Comparison of ENCODE assay signal across 8 cellular contexts in the genomic region with DNA sequence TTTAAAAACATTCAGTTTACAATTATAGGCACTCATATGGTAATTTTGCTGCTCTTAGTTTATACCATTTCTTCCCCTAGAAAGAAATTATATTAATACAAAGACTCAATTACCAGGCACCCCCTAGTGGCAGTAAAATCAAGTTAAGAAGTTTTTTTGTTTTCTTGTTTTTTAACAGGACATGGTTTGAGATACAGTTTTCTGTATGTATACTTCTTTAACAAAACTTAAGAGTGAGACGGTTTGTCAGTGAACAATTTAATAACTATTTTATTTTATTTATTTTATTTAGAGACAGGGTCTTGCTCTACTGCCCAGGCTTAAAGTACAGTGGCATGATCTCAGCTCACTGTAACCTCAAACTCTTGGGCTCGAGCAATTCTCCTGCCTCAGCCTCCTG.
A peak's percentile ranks its signal among the peaks of the same experiment; 100 is the strongest.
DNase-seq lines count a peak whose midpoint lies in the region; ATAC-seq and TF ChIP-seq lines count a peak whose summit lies in the region.

No MANE protein-coding gene starts in this region.

- H3K4me2 ChIP-seq in GM23248 (ENCODE audit: unreplicated experiment) (no peak overlapping the region), SU-DHL-6 (ENCODE audit: low read depth, low read length, poor library complexity, severe bottlenecking) (no peak overlapping the region)

- no peak overlapping the region for H2AFZ ChIP-seq in GM23248
- no peak overlapping the region for H2AFZ ChIP-seq in SU-DHL-6 (ENCODE audit: low read depth, low read length, severe bottlenecking)

- TF ChIP-seq CTCF in AG09309 (IDR thresholded peaks at IDR 0.05; ENCODE audit: control insufficient read depth, insufficient read depth, low read depth, low read length, missing control alignments) (peak; percentile 40), SU-DHL-6 (IDR thresholded peaks at IDR 0.05; ENCODE audit: insufficient read depth, low read length, poor library complexity, severe bottlenecking) (peak; percentile 46)

- no peaks in the 10 kb centered on the region for H3K27me3 ChIP-seq in GM23248 (replicated peaks; ENCODE audit: insufficient read depth)
- no peaks in the 10 kb centered on the region for H3K27me3 ChIP-seq in SU-DHL-6 (ENCODE audit: low read length)

- no peaks in the 10 kb centered on the region for H3K4me1 ChIP-seq in GM23248 (ENCODE audit: insufficient read depth)

- H3K9me2 ChIP-seq in GM23248 (ENCODE audit: insufficient read depth) (no peaks in the 10 kb centered on the region), SU-DHL-6 (replicated peaks; ENCODE audit: insufficient read depth, low read length) (no peaks in the 10 kb centered on the region)

- H3K4me3 ChIP-seq in AG09309 (ENCODE audit: control insufficient read depth, low read depth, low read length) (no peak overlapping the region), GM23248 (no peak overlapping the region), SU-DHL-6 (ENCODE audit: insufficient read depth, low read length, poor library complexity, severe bottlenecking) (no peak overlapping the region)

- H3K79me2 ChIP-seq in GM23248 (ENCODE audit: insufficient read depth) (no peaks in the 10 kb centered on the region), SU-DHL-6 (ENCODE audit: insufficient read depth, low read length) (no peaks in the 10 kb centered on the region)

- 0 out of 2 replicates have a peak, but pooled peaks cover 3% of the 10 kb centered on the region for H3K36me3 ChIP-seq in GM23248 (ENCODE audit: low read depth)
- H3K36me3 ChIP-seq in SU-DHL-6 (ENCODE audit: low read length) = peaks cover 12% of the 10 kb centered on the region; the same call in 1 of the 2 replicates

- in situ Hi-C loops in GM23248 (cut with MboI) = no loop called here

- DNase-seq in AG09309 (ENCODE audit: low read depth) = no peak
- DNase-seq in GM23248 = peak; percentile 55
- peak; percentile 15 for DNase-seq in iPS-NIHi11 (ENCODE audit: low spot score)
- DNase-seq in hippocampal formation (lab: John Stamatoyannopoulos, UW) = no peak

- no peak overlapping the region for H3K27ac ChIP-seq in GM23248
- H3K27ac ChIP-seq in SU-DHL-6 (ENCODE audit: low read depth, low read length) = no peak overlapping the region

- H3K9me3 ChIP-seq in GM23248 (ENCODE audit: low read depth) = no peaks in the 10 kb centered on the region
- H3K9me3 ChIP-seq in SU-DHL-6 (ENCODE audit: insufficient read depth, low read length) = no peaks in the 10 kb centered on the region

- WGBS in GM23248 (ENCODE audit: low coverage in 1 of 2, low lambda C conversion rate in 2 of 2, missing lambda C conversion rate in 2 of 2), 2 experiments = 69 to 70% methylated on average over 2 of the region's 2 CpGs

- H3K9ac ChIP-seq in GM23248 (no peak overlapping the region), SU-DHL-6 (ENCODE audit: low read length) (no peak overlapping the region)

- H3F3A ChIP-seq in GM23248 (ENCODE audit: insufficient read depth) (no peaks in the 10 kb centered on the region), SU-DHL-6 (ENCODE audit: insufficient read depth) (peaks cover 23% of the 10 kb centered on the region; the same call in 1 of the 2 replicates)

- ATAC-seq in GM18520 (IDR thresholded peaks at IDR 0.05; ENCODE audit: unreplicated experiment) = no peak
- no peak for ATAC-seq in HG02571 (IDR thresholded peaks at IDR 0.05; ENCODE audit: unreplicated experiment)
- ATAC-seq in HG02798 (IDR thresholded peaks at IDR 0.05; ENCODE audit: poor library complexity, unreplicated experiment) = no peak

- no peaks in the 10 kb centered on the region for H4K20me1 ChIP-seq in GM23248 (ENCODE audit: insufficient read depth)
- no peaks in the 10 kb centered on the region for H4K20me1 ChIP-seq in SU-DHL-6 (ENCODE audit: low read depth, low read length)

Comparison
In these comparisons a context has a peak if more than half of its experiments do, and no peak if none do; other contexts are left out.
1. DNase-seq: peak in GM23248 (single experiment) and iPS-NIHi11 (single experiment); none in AG09309 (single experiment) and hippocampal formation (0 of 2).